In the genomic region with DNA sequence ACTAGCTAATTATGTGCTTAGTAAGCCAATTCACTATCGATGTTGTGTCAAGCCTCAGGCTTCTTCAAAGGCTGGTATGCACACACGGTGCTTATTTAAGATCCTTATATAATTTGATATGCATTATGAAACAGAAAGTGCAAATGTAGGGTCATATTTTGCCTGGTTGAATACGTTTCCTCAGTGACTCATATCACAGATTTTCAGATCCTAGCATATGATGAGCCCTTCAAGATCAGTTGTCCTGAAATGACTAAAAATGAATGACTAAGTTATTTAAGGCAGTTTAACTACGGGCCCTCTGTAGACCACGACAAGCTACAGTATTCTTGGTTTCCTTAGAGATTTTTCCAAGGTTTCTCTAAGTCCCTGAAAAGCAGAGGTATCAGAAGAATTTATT, we compare ENCODE assay signal across 10 cellular contexts.
DNase-seq lines count a peak whose midpoint lies in the region; ATAC-seq, FAIRE-seq and TF ChIP-seq lines count a peak whose summit lies in the region.
"Had no signal": no experiment of that assay in that cellular context is flagged by ENCODE, and none has a peak within 500 bp of the region (broad histone marks: within the 10 kb centered on the region; RNA-seq: fewer than 3 reads in every experiment).

No MANE protein-coding gene starts in this region.

- DNase-seq in NAMALWA (ENCODE audit: low spot score) (peak; percentile 2), small intestine (peak; percentile 8), sigmoid colon (no peak), thyroid gland (no peak), nucleus accumbens (lab: John Stamatoyannopoulos, UW) (no peak)
- DNase-seq: H7, left ventricle myocardium superior had no signal

- 31 to 52% (median 41%) methylated on average over 5 of the region's 5 CpGs for WGBS in small intestine, 3 donors
- WGBS in sigmoid colon, 2 donors = 45 to 62% methylated on average over 5 of the region's 5 CpGs
- 47 to 54% methylated on average over 5 of the region's 5 CpGs for WGBS in thyroid gland, 2 donors

- TF ChIP-seq POLR2A in sigmoid colon (IDR thresholded peaks at IDR 0.05) (no peak), thyroid gland (IDR thresholded peaks at IDR 0.05) (no peak)

- peak; percentile 96 for ATAC-seq in GM19023 (IDR thresholded peaks at IDR 0.05; ENCODE audit: unreplicated experiment)
- peak; percentile 94 for ATAC-seq in HG02678 (IDR thresholded peaks at IDR 0.05; ENCODE audit: unreplicated experiment)
- ATAC-seq: left ventricle myocardium superior, Right ventricle myocardium inferior had no signal

- H3K4me1 ChIP-seq in small intestine (ENCODE audit: control insufficient read depth in 2 of 2, insufficient read depth in 1 of 2, low read depth in 1 of 2, low read length in 1 of 2) (no peaks in the 10 kb centered on the region), sigmoid colon (no peaks in the 10 kb centered on the region), thyroid gland (no peaks in the 10 kb centered on the region)

- TF ChIP-seq CTCF in sigmoid colon (IDR thresholded peaks at IDR 0.05) (no peak), thyroid gland (IDR thresholded peaks at IDR 0.05) (no peak)

- H3K27me3 ChIP-seq in small intestine (ENCODE audit: control insufficient read depth in 2 of 2, insufficient read depth in 2 of 2, low read length in 2 of 2) = no peaks in the 10 kb centered on the region
- H3K27me3 ChIP-seq in sigmoid colon = no peaks in the 10 kb centered on the region
- H3K27me3 ChIP-seq in thyroid gland = no peaks in the 10 kb centered on the region

- no peaks in the 10 kb centered on the region for H3K9me3 ChIP-seq in small intestine (ENCODE audit: control insufficient read depth, low read depth)
- H3K9me3 ChIP-seq in sigmoid colon = no peaks in the 10 kb centered on the region
- H3K9me3 ChIP-seq in thyroid gland = no peaks in the 10 kb centered on the region

- H3K36me3 ChIP-seq in small intestine (ENCODE audit: control insufficient read depth in 2 of 2, insufficient read depth in 2 of 2, low read length in 2 of 2) (no peaks in the 10 kb centered on the region), sigmoid colon (no peaks in the 10 kb centered on the region), thyroid gland (no peaks in the 10 kb centered on the region)

- TF ChIP-seq EP300 in sigmoid colon (IDR thresholded peaks at IDR 0.05) = no peak

- no peak for FAIRE-seq in small intestine (lab: Jason Lieb, UNC)

- intact Hi-C loops in sigmoid colon (cut with DNase I) (no loop called here), thyroid gland (cut with DNase I) (no loop called here)

- H3K4me3 ChIP-seq in small intestine (ENCODE audit: low read depth in 1 of 2, low read length in 2 of 2) (no peak overlapping the region), sigmoid colon (no peak overlapping the region), thyroid gland (replicated peaks in 1 of 3) (no peak overlapping the region)

- H3K27ac ChIP-seq in small intestine (ENCODE audit: low read depth in 1 of 2, low read length in 1 of 2) (no peak overlapping the region), sigmoid colon (no peak overlapping the region), thyroid gland (no peak overlapping the region)

Comparison
In these comparisons a context has a peak if more than half of its experiments do, and no peak if none do; other contexts are left out.
1. DNase-seq: peak in NAMALWA (single experiment) and small intestine (single experiment); none in sigmoid colon (single experiment), thyroid gland (0 of 2) and nucleus accumbens (0 of 56).